Comparison of ENCODE assay signal across 24 cellular contexts in the genomic region with DNA sequence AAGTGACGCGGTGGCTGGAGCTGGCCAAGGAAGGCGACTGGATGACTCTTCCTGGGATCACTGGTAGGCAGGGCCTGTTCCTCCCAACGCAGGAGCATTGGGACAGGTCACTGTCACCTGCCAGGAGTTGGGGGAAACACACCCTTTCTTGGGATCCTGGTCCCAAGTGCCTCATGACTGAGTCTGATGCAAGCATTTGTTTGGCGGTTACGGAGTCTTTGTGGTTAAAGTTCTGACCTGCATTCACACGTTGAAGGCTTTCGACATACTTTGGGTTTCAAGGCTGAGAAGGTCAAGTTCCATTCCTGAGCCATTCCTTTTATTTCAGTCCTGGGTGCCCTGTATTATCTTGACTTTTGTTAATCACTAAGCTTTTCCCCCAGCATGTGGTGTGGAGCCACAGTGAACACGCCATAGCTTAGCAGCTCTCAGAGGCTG. TPM values are rescaled to one million over a fixed set of nuclear protein-coding genes. Genes with fewer than 3 reads are reported as not detected.
DNase-seq lines count a peak whose midpoint lies in the region; ATAC-seq and TF ChIP-seq lines count a peak whose summit lies in the region.
"Had no signal": no experiment of that assay in that cellular context is flagged by ENCODE, and none has a peak within 500 bp of the region (broad histone marks: within the 10 kb centered on the region; RNA-seq: fewer than 3 reads in every experiment).

No MANE protein-coding gene starts in this region.

- CTCF ChIA-PET in mammary epithelial cell (lab: Charles Lee; ENCODE audit: low non-redundant PET) = no interaction called here

- H3K9me3 ChIP-seq in mammary epithelial cell (replicated peaks; ENCODE audit: insufficient read depth, low read length) = no peaks in the 10 kb centered on the region
- no peaks in the 10 kb centered on the region for H3K9me3 ChIP-seq in lower lobe of right lung
- H3K9me3 ChIP-seq: esophagus squamous epithelium, thoracic aorta had no signal

- DNase-seq in GF-D8 (lab: John Stamatoyannopoulos, UW) (peak; percentile 52), NOMO-1 treated with DMSO at 0.1 percent for 48 hours (lab: John Stamatoyannopoulos, UW; ENCODE audit: unreplicated experiment) (peak; percentile 75), mammary epithelial cell (peak; percentile 61), lower lobe of right lung (peak; percentile 20), NCI-H526 (lab: John Stamatoyannopoulos, UW) (no peak), DMS153 treated with DMSO at 0.1 percent for 48 hours (lab: John Stamatoyannopoulos, UW; ENCODE audit: unreplicated experiment) (no peak)
- DNase-seq: activated gamma-delta T cell treated with Interleukin-2 at 50 U/mL for 16 hours; activated T-cell treated with anti-CD3 and anti-CD28 coated beads for 4 hours; amniotic stem cell; central memory CD4-positive, alpha-beta T cell; DMS153; esophagus squamous epithelium; Kasumi-1; left ventricle myocardium superior; NCI-H1436 treated with DMSO at 0.1 percent for 48 hours; NCI-H2171; NCI-H82; retina; SW 1271 had no signal

- peaks cover 17% of the 10 kb centered on the region for H3K4me1 ChIP-seq in mammary epithelial cell (ENCODE audit: insufficient read depth, low read length)
- H3K4me1 ChIP-seq in lower lobe of right lung = no peaks in the 10 kb centered on the region

- dilution Hi-C loops in mammary epithelial cell (cut with HindIII; ENCODE audit: low sequenced_read_pairs) = loop anchor here (5.0 kb wide), 1 partner anchor 101 kb away; no protein-coding TSS in a partner anchor

- no peak for ATAC-seq in lower lobe of right lung
- ATAC-seq in HG02981 (IDR thresholded peaks at IDR 0.05; ENCODE audit: unreplicated experiment) = no peak
- no peak for ATAC-seq in esophagus mucosa
- ATAC-seq: left ventricle myocardium superior had no signal

- no peak overlapping the region for H2AFZ ChIP-seq in mammary epithelial cell (ENCODE audit: low read depth, low read length)

- no peak overlapping the region for H3K9ac ChIP-seq in mammary epithelial cell (ENCODE audit: insufficient read depth, low read length)

- H3K4me2 ChIP-seq in mammary epithelial cell (ENCODE audit: insufficient read depth, low read depth, low read length) = no peak overlapping the region

- TF ChIP-seq CTCF in mammary epithelial cell (conservative IDR thresholded peaks at IDR 0.05 in 1 of 2, IDR thresholded peaks at IDR 0.05 in 1 of 2; ENCODE audit: extremely low read depth in 1 of 2, insufficient read depth in 1 of 2, low read depth in 1 of 2, low read length in 2 of 2) (no peak), lower lobe of right lung (IDR thresholded peaks at IDR 0.05) (no peak)

- no peak overlapping the region for H3K27ac ChIP-seq in mammary epithelial cell (ENCODE audit: insufficient read depth, low read depth, low read length)
- H3K27ac ChIP-seq in lower lobe of right lung = no peak overlapping the region
- H3K27ac ChIP-seq: esophagus squamous epithelium, RWPE1, thoracic aorta had no signal

- WGBS in mammary epithelial cell (ENCODE audit: low coverage, missing lambda C conversion rate) = 65% methylated on average over 8 of the region's 9 CpGs

- intact Hi-C loops in mammary epithelial cell (cut with micrococcal nuclease) (no loop called here), lower lobe of right lung (cut with DNase I) (no loop called here)

- H3K4me3 ChIP-seq in mammary epithelial cell (replicated peaks in 1 of 3; ENCODE audit: insufficient read depth in 1 of 3, low read depth in 2 of 3, low read length in 3 of 3) = no peak overlapping the region
- no peak overlapping the region for H3K4me3 ChIP-seq in lower lobe of right lung
- H3K4me3 ChIP-seq: esophagus squamous epithelium, thoracic aorta had no signal

- in situ Hi-C loops in mammary epithelial cell (cut with MboI; ENCODE audit: low sequenced_read_pairs in 2 of 2) = no loop called here

- BruUV-seq in mammary epithelial cell (replicated peaks; lab: Mats Ljungman, UMichigan) = no TSS peak

- no peaks in the 10 kb centered on the region for H3K79me2 ChIP-seq in mammary epithelial cell (ENCODE audit: insufficient read depth, low read length)

- H3K27me3 ChIP-seq in mammary epithelial cell (ENCODE audit: insufficient read depth, low read length) = no peaks in the 10 kb centered on the region
- H3K27me3 ChIP-seq in lower lobe of right lung (ENCODE audit: low read depth) = no peaks in the 10 kb centered on the region
- H3K27me3 ChIP-seq: esophagus squamous epithelium had no signal

- H4K20me1 ChIP-seq in mammary epithelial cell (ENCODE audit: insufficient read depth, low read length) = no peaks in the 10 kb centered on the region

- H3K36me3 ChIP-seq in mammary epithelial cell (ENCODE audit: insufficient read depth, low read length) (no peaks in the 10 kb centered on the region), lower lobe of right lung (no peaks in the 10 kb centered on the region)
- H3K36me3 ChIP-seq: esophagus squamous epithelium, thoracic aorta had no signal

RNA-seq across cellular contexts. Expression of a gene that starts 6.0 kb away (rescaled TPM):
- total RNA-seq in mammary epithelial cell (under 1 TPM in 1 of 2 donors, not detected in 1; 0.33 TPM), lower lobe of right lung (0.27 TPM), esophagus mucosa (not detected)
- polyA plus RNA-seq in mammary epithelial cell = not detected
- not detected for polyA minus RNA-seq in mammary epithelial cell
- total RNA-seq: esophagus squamous epithelium had no signal
- polyA plus RNA-seq: CD14-positive monocyte had no signal

RNA-seq across cellular contexts. Expression of a gene that starts 15.8 kb away (rescaled TPM):
- total RNA-seq in mammary epithelial cell (10 to 100 TPM; 58.0 to 83.2 TPM), lower lobe of right lung (47.8 TPM), esophagus mucosa (53.9 TPM)
- polyA plus RNA-seq in mammary epithelial cell = 91.0 TPM
- polyA minus RNA-seq in mammary epithelial cell = 97.8 TPM

RNA-seq across cellular contexts. Expression of a gene that starts 16.6 kb away (rescaled TPM):
- total RNA-seq in mammary epithelial cell (100 to 1,000 TPM; 186 to 243 TPM), lower lobe of right lung (112 TPM), esophagus mucosa (120 TPM)
- polyA plus RNA-seq in mammary epithelial cell = 159 TPM
- polyA minus RNA-seq in mammary epithelial cell = 334 TPM

RNA-seq across cellular contexts. Expression of a gene that starts 44.2 kb away (rescaled TPM):
- total RNA-seq in mammary epithelial cell (100 to 1,000 TPM in 1 of 2 donors, 10 to 100 TPM in 1; 39.3 to 235 TPM), lower lobe of right lung (42.4 TPM), esophagus mucosa (151 TPM)
- 102 TPM for polyA plus RNA-seq in mammary epithelial cell
- polyA minus RNA-seq in mammary epithelial cell = 81.8 TPM

Comparison
In these comparisons a context has a peak if more than half of its experiments do, and no peak if none do; other contexts are left out.
1. DNase-seq: peak in GF-D8 (single experiment), NOMO-1 treated with DMSO at 0.1 percent for 48 hours (single experiment), mammary epithelial cell (single experiment) and lower lobe of right lung (single experiment); none in NCI-H526 (0 of 2) and DMS153 treated with DMSO at 0.1 percent for 48 hours (single experiment).